10 cellular contexts compared by ENCODE assay signal in the genomic region with DNA sequence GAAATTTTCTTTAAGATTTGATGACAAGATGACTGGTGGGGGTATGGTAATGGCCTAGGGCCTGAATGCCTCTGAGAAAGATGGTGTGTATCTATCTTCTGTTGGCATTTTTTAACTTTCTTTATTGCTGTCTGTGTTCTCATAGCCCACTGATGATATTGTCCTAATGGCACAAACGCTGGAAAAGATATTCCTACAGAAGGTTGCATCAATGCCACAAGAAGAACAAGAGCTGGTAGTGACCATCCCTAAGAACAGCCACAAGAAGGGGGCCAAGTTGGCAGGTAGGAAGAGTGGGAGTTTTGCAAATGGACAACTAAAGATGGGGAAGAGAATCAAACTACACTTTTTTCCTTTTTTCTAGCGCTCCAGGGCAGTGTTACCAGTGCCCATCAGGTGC. TPM values are rescaled to one million over a fixed set of nuclear protein-coding genes. Genes with fewer than 3 reads are reported as not detected.
A peak's percentile ranks its signal among the peaks of the same experiment; 100 is the strongest.
DNase-seq lines count a peak whose midpoint lies in the region; ATAC-seq, FAIRE-seq and TF ChIP-seq lines count a peak whose summit lies in the region.
"Had no signal": no experiment of that assay in that cellular context is flagged by ENCODE, and none has a peak within 500 bp of the region (broad histone marks: within the 10 kb centered on the region; RNA-seq: fewer than 3 reads in every experiment).

No MANE protein-coding gene starts in this region.

- H3K36me3 ChIP-seq in MG63 (peaks cover 93% of the 10 kb centered on the region), small intestine (ENCODE audit: control insufficient read depth in 2 of 2, insufficient read depth in 2 of 2, low read length in 2 of 2) (peaks cover 38 to 53% of the 10 kb centered on the region in 2 donors)

- H3K27me3 Mint-ChIP-seq in CD4-positive, alpha-beta T cell, result no peaks in the 10 kb centered on the region
- H3K27me3 Mint-ChIP-seq in chondrocyte (ENCODE audit: low read depth) (no peaks in the 10 kb centered on the region), nephron (ENCODE audit: low read depth) (no peaks in the 10 kb centered on the region)

- TF ChIP-seq CTCF in CD4-positive, alpha-beta T cell (IDR thresholded peaks at IDR 0.05), result no peak
- TF ChIP-seq CTCF in chondrocyte (IDR thresholded peaks at IDR 0.05), result no peak
- TF ChIP-seq CTCF in nephron (IDR thresholded peaks at IDR 0.05; ENCODE audit: unreplicated experiment in 3 of 3), result no peak
- no peak for TF ChIP-seq CTCF in GM13977 (IDR thresholded peaks at IDR 0.05; ENCODE audit: extremely low read depth, insufficient read depth, missing control alignments)

- no peaks in the 10 kb centered on the region for H3K27me3 ChIP-seq in CD4-positive, alpha-beta T cell (ENCODE audit: control insufficient read depth, insufficient read depth, low read length)
- H3K27me3 ChIP-seq in MG63 (no peaks in the 10 kb centered on the region), small intestine (ENCODE audit: control insufficient read depth in 2 of 2, insufficient read depth in 2 of 2, low read length in 2 of 2) (no peaks in the 10 kb centered on the region)

- no peak for ATAC-seq in CD4-positive, alpha-beta T cell (ENCODE audit: poor library complexity)
- no peak for ATAC-seq in GM21360 (IDR thresholded peaks at IDR 0.05; ENCODE audit: unreplicated experiment)

- H3K9me3 Mint-ChIP-seq in CD4-positive, alpha-beta T cell, result no peaks in the 10 kb centered on the region
- H3K9me3 Mint-ChIP-seq in chondrocyte (ENCODE audit: low read depth) (no peaks in the 10 kb centered on the region), nephron (no peaks in the 10 kb centered on the region)

- peaks cover 100% of the 10 kb centered on the region for H3K36me3 Mint-ChIP-seq in CD4-positive, alpha-beta T cell (ENCODE audit: low read depth)
- H3K36me3 Mint-ChIP-seq in chondrocyte (ENCODE audit: low read depth), result peaks cover 89% of the 10 kb centered on the region
- H3K36me3 Mint-ChIP-seq in nephron (ENCODE audit: low read depth), result peaks cover 88% of the 10 kb centered on the region

- H3K4me1 Mint-ChIP-seq in CD4-positive, alpha-beta T cell (ENCODE audit: low read depth), result peaks cover 49% of the 10 kb centered on the region
- peaks cover 49% of the 10 kb centered on the region for H3K4me1 Mint-ChIP-seq in chondrocyte (ENCODE audit: low read depth)
- H3K4me1 Mint-ChIP-seq in nephron, result peaks cover 37% of the 10 kb centered on the region

- POLR2A ChIA-PET in CD4-positive, alpha-beta T cell (lab: Charles Lee), result interaction anchor here (0.6 to 12.1 kb wide), 5 partner anchors 9 to 174 kb away, joined by 3 to 444 read pairs (median 6); a partner anchor contains a TSS

- H3K27ac ChIP-seq in CD4-positive, alpha-beta T cell (ENCODE audit: low read depth, low read length), result no peak overlapping the region
- no peak overlapping the region for H3K27ac ChIP-seq in small intestine (ENCODE audit: low read depth in 1 of 2, low read length in 1 of 2)

- no peak for FAIRE-seq in small intestine (lab: Jason Lieb, UNC)
- FAIRE-seq: colon had no signal

- DNase-seq in CD4-positive, alpha-beta T cell, result no peak
- no peak for DNase-seq in MG63
- no peak for DNase-seq in chondrocyte (ENCODE audit: low spot score)
- no peak for DNase-seq in GM13977 (ENCODE audit: low spot score)
- no peak for DNase-seq in small intestine
- DNase-seq in pons (ENCODE audit: low spot score), result no peak
- DNase-seq: NCI-H2227 treated with DMSO at 0.1 percent for 48 hours had no signal

- CTCF ChIA-PET in CD4-positive, alpha-beta T cell (lab: Charles Lee), result interaction anchor here (0.6 to 13.1 kb wide), 4 partner anchors 9 to 1835 kb away, joined by 3 to 177 read pairs (median 56); a partner anchor contains a TSS

- peak overlapping the region; percentile 75 for H3K27ac Mint-ChIP-seq in CD4-positive, alpha-beta T cell
- H3K27ac Mint-ChIP-seq in chondrocyte (ENCODE audit: unreplicated experiment) (peak overlapping the region; percentile 59), nephron (peak overlapping the region in 2 of 3 experiments; percentile 38 to 56)

- peaks cover 2 to 5% of the 10 kb centered on the region in 2 donors for H3K4me1 ChIP-seq in small intestine (ENCODE audit: control insufficient read depth in 2 of 2, insufficient read depth in 1 of 2, low read depth in 1 of 2, low read length in 1 of 2)

- H3K9me3 ChIP-seq in CD4-positive, alpha-beta T cell (ENCODE audit: control insufficient read depth, low read length), result no peaks in the 10 kb centered on the region
- H3K9me3 ChIP-seq in MG63 (no peaks in the 10 kb centered on the region), small intestine (ENCODE audit: control insufficient read depth, low read depth) (no peaks in the 10 kb centered on the region)

- intact Hi-C loops in CD4-positive, alpha-beta T cell (cut with DNase I, micrococcal nuclease), result no loop called here

- H3K4me3 ChIP-seq in MG63 (peak overlapping the region; percentile 80), small intestine (ENCODE audit: low read depth in 1 of 2, low read length in 2 of 2) (no peak overlapping the region)

- 38 to 54% (median 43%) methylated on average over 2 of the region's 2 CpGs for WGBS in small intestine, 3 donors

- in situ Hi-C loops in GM13977 (cut with MboI; ENCODE audit: low pct_unique_long_range_greater_than_20kb, low sequenced_read_pairs, unreplicated experiment), result loop anchor here (10.0 kb wide), 1 partner anchor 91 kb away; no protein-coding TSS in a partner anchor

- peak overlapping the region; percentile 79 for H3K4me3 Mint-ChIP-seq in CD4-positive, alpha-beta T cell
- H3K4me3 Mint-ChIP-seq in chondrocyte (ENCODE audit: unreplicated experiment) (peak overlapping the region; percentile 94), nephron (peak overlapping the region; percentile 92 to 98 (median 95))

RNA-seq across cellular contexts. Expression of a gene that starts 7.5 kb away (rescaled TPM):
- total RNA-seq in CD4-positive, alpha-beta T cell, result 100 to 1,000 TPM; 340 to 378 TPM
- 207 and 281 TPM in 2 replicates for total RNA-seq in MG63 (2014; rRNA removed; shearing (Covaris generic); ENCODE audit: low replicate concordance)
- 149 to 165 TPM (median 150 TPM) in 3 replicates for total RNA-seq in chondrocyte
- polyA plus RNA-seq in small intestine, result 10 to 100 TPM; 76.2 to 95.6 (median 85.7) TPM

RNA-seq across cellular contexts. Expression of a gene that starts 23.0 kb away (rescaled TPM):
- total RNA-seq in CD4-positive, alpha-beta T cell, result 10 to 100 TPM; 14.4 to 16.5 TPM
- total RNA-seq in MG63 (2014; rRNA removed; shearing (Covaris generic); ENCODE audit: low replicate concordance), result 16.8 and 18.9 TPM in 2 replicates
- 3.6 to 5.5 TPM (median 5.4 TPM) in 3 replicates for total RNA-seq in chondrocyte
- polyA plus RNA-seq in small intestine, result 100 to 1,000 TPM in 1 of 3 donors, 10 to 100 TPM in 2; 60.4 to 111 (median 76.5) TPM

RNA-seq across cellular contexts. Expression of a gene that starts 33.5 kb away (rescaled TPM):
- 1 to 10 TPM; 5.9 to 6.1 TPM for total RNA-seq in CD4-positive, alpha-beta T cell
- not detected in 2 replicates for total RNA-seq in MG63 (2014; rRNA removed; shearing (Covaris generic); ENCODE audit: low replicate concordance)
- total RNA-seq in chondrocyte, result not detected in 3 replicates
- 1 to 10 TPM in 1 of 3 donors, under 1 TPM in 2; 0.22 to 5.9 (median 0.81) TPM for polyA plus RNA-seq in small intestine

RNA-seq across cellular contexts. Expression of a gene that starts 35.1 kb away (rescaled TPM):
- 1 to 10 TPM; 4.6 to 6.0 TPM for total RNA-seq in CD4-positive, alpha-beta T cell
- total RNA-seq in MG63 (2014; rRNA removed; shearing (Covaris generic); ENCODE audit: low replicate concordance), result 0.76 and 0.79 TPM in 2 replicates
- total RNA-seq in chondrocyte, result not detected in 3 replicates
- polyA plus RNA-seq in small intestine, result 10 to 100 TPM; 22.8 to 60.5 (median 34.7) TPM
